In genomic region chr22:29459773-29460172, GRCh38 we compare ENCODE assay signal across 22 cellular contexts. TPM values are rescaled to one million over a fixed set of nuclear protein-coding genes. Genes with fewer than 3 reads are reported as not detected.
"Had no signal": no experiment of that assay in that cellular context is flagged by ENCODE, and none has a peak within 500 bp of the region (broad histone marks: within the 10 kb centered on the region; RNA-seq: fewer than 3 reads in every experiment).

No MANE protein-coding gene starts in this region.

- FAIRE-seq: endometrium, islet of Langerhans, small intestine, urothelium cell line had no signal

- ATAC-seq: gastrocnemius medialis, heart right ventricle, right cardiac atrium had no signal

- H3K4me1 ChIP-seq: colonic mucosa, gastrocnemius medialis had no signal

- H3K27ac ChIP-seq: colonic mucosa, esophagus muscularis mucosa, gastrocnemius medialis, heart right ventricle had no signal

- H3K36me3 Mint-ChIP-seq: naive B cell had no signal

- H3K4me3 Mint-ChIP-seq: naive B cell, nephron progenitor cell had no signal

- DNase-seq: colonic mucosa; effector memory CD4-positive, alpha-beta T cell; gastrocnemius medialis; heart right ventricle; hypothalamus; kidney glomerular epithelial cell; mesendoderm; naive B cell; nephron progenitor cell; right cardiac atrium; small intestine; stimulated activated CD4-positive, alpha-beta T cell treated with anti-CD3 and anti-CD28 coated beads, Interleukin-12 subunit alpha, Interleukin-12 subunit beta, amount 100 ng/mL, for 4 hours; stimulated activated naive CD4-positive, alpha-beta T cell treated with Interleukin-2 at 50 U/mL for 16 hours; trophoblast cell had no signal

- H3K9me3 ChIP-seq: colonic mucosa, esophagus muscularis mucosa, gastrocnemius medialis, heart right ventricle had no signal

- H3K4me3 ChIP-seq: colonic mucosa, esophagus muscularis mucosa, gastrocnemius medialis, heart right ventricle had no signal

- H3K9me3 Mint-ChIP-seq: naive B cell, nephron progenitor cell had no signal

- H3K36me3 ChIP-seq: colonic mucosa, esophagus muscularis mucosa, gastrocnemius medialis, heart right ventricle had no signal

- H3K27me3 ChIP-seq: colonic mucosa, esophagus muscularis mucosa, gastrocnemius medialis, heart right ventricle had no signal

- H3K27ac Mint-ChIP-seq: nephron progenitor cell had no signal

RNA-seq across cellular contexts. Expression of gene NEFH, which starts 20.2 kb away (rescaled TPM):
- total RNA-seq: lung microvascular endothelial cell had no signal

RNA-seq across cellular contexts. Expression of gene RFPL1, which starts 21.4 kb away (rescaled TPM):
- total RNA-seq: colonic mucosa, dermis microvascular lymphatic vessel endothelial cell, esophagus muscularis mucosa, fibroblast of villous mesenchyme, gastrocnemius medialis, heart right ventricle, lung microvascular endothelial cell, osteocyte, right cardiac atrium had no signal
- polyA plus RNA-seq: heart right ventricle, right cardiac atrium had no signal
